18 cellular contexts compared by ENCODE assay signal in genomic region chr14:39217214-39217879, GRCh38. TPM values are rescaled to one million over a fixed set of nuclear protein-coding genes. Genes with fewer than 3 reads are reported as not detected.
DNase-seq lines count a peak whose midpoint lies in the region; ATAC-seq and TF ChIP-seq lines count a peak whose summit lies in the region.
"Had no signal": no experiment of that assay in that cellular context is flagged by ENCODE, and none has a peak within 500 bp of the region (broad histone marks: within the 10 kb centered on the region; RNA-seq: fewer than 3 reads in every experiment).

No MANE protein-coding gene starts in this region.

- no peak overlapping the region for H3K4me3 ChIP-seq in RWPE2 (ENCODE audit: severe bottlenecking)
- H3K4me3 ChIP-seq: HAP-1 had no signal

- in situ Hi-C loops in Caki2 (cut with HindIII; ENCODE audit: low pct_unique_long_range_greater_than_20kb, low sequenced_read_pairs) = no loop called here

- H3K27me3 ChIP-seq in RWPE2 (ENCODE audit: insufficient read depth, poor library complexity, severe bottlenecking) = no peaks in the 10 kb centered on the region
- H3K27me3 ChIP-seq in foreskin keratinocyte = no peaks in the 10 kb centered on the region
- H3K27me3 ChIP-seq: BE2C had no signal

- ATAC-seq in RWPE2 (ENCODE audit: low read depth) = peak; percentile 60
- ATAC-seq in foreskin keratinocyte = peak; percentile 73
- no peak for ATAC-seq in HG03135 (IDR thresholded peaks at IDR 0.05; ENCODE audit: unreplicated experiment)
- no peak for ATAC-seq in GM21423 (IDR thresholded peaks at IDR 0.05; ENCODE audit: unreplicated experiment)
- no peak for ATAC-seq in left lobe of liver
- ATAC-seq: sciatic nerve had no signal

- H3K4me1 ChIP-seq in RWPE2 (ENCODE audit: insufficient read depth, poor library complexity, severe bottlenecking) (peaks cover 26% of the 10 kb centered on the region), foreskin keratinocyte (peaks cover 20% of the 10 kb centered on the region)
- H3K4me1 ChIP-seq: BE2C, HAP-1 had no signal

- H3K9me3 ChIP-seq in RWPE2 (ENCODE audit: severe bottlenecking) = no peaks in the 10 kb centered on the region
- H3K9me3 ChIP-seq: BE2C, HAP-1, SK-N-SH had no signal

- H3K27ac ChIP-seq in RWPE2 (ENCODE audit: poor library complexity, severe bottlenecking) = peak overlapping the region; percentile 57
- peak overlapping the region; percentile 10 for H3K27ac ChIP-seq in foreskin keratinocyte

- no peaks in the 10 kb centered on the region for H3K36me3 ChIP-seq in RWPE2 (ENCODE audit: low read depth)
- H3K36me3 ChIP-seq: BE2C, HAP-1 had no signal

- TF ChIP-seq CTCF in RWPE2 (IDR thresholded peaks at IDR 0.05; ENCODE audit: poor library complexity, severe bottlenecking) = no peak
- no peak for TF ChIP-seq CTCF in foreskin keratinocyte (conservative IDR thresholded peaks at IDR 0.05)

- DNase-seq in Caki2 (ENCODE audit: low read depth) = peak; percentile 30
- DNase-seq in HT1080 (ENCODE audit: low read depth) = peak; percentile 63
- DNase-seq in RWPE2 (ENCODE audit: low spot score) = no peak
- DNase-seq in foreskin keratinocyte = no peak
- no peak for DNase-seq in left lobe of liver (ENCODE audit: low spot score)
- DNase-seq: activated T-cell treated with anti-CD3 and anti-CD28 coated beads for 4 hours; BE2C; GDM1; hippocampal formation; NCI-H1105 treated with DMSO at 0.1 percent for 48 hours; NCI-H2227 treated with DMSO at 0.1 percent for 48 hours; occipital lobe; SK-N-SH; stimulated activated CD4-positive, alpha-beta T cell treated with anti-CD3 and anti-CD28 coated beads, Interleukin-2, amount 100 ng/mL, for 24 hours had no signal

RNA-seq across cellular contexts. Expression of gene MIA2, which starts 16.4 kb away (rescaled TPM):
- 18.3 and 29.2 TPM in 2 replicates for total RNA-seq in Caki2 (2014; rRNA removed; shearing (Covaris generic); ENCODE audit: low replicate concordance)
- total RNA-seq in HT1080 (2014; rRNA removed; shearing (Covaris generic)) = 7.4 and 8.4 TPM in 2 replicates
- polyA plus RNA-seq in HT1080 (2015; cell fraction: cytosol; rRNA removed) = 14.0 and 15.8 TPM in 2 replicates
- 19.2 and 22.5 TPM in 2 replicates for polyA plus RNA-seq in HT1080 (2015; cell fraction: nucleus; rRNA removed)
- total RNA-seq in foreskin keratinocyte (15.4 and 17.5 TPM in 2 replicates), left lobe of liver (83.9 TPM)
- 13.0 and 14.4 TPM in 2 replicates for polyA plus RNA-seq in foreskin keratinocyte

RNA-seq across cellular contexts. Expression of gene PNN, which starts 42.3 kb away (rescaled TPM):
- 5.3 and 5.9 TPM in 2 replicates for total RNA-seq in Caki2 (2014; rRNA removed; shearing (Covaris generic); ENCODE audit: low replicate concordance)
- 31.2 and 33.0 TPM in 2 replicates for total RNA-seq in HT1080 (2014; rRNA removed; shearing (Covaris generic))
- polyA plus RNA-seq in HT1080 (2015; cell fraction: cytosol; rRNA removed) = 18.5 and 18.9 TPM in 2 replicates
- 57.4 and 75.3 TPM in 2 replicates for polyA plus RNA-seq in HT1080 (2015; cell fraction: nucleus; rRNA removed)
- total RNA-seq in foreskin keratinocyte = 33.5 and 48.7 TPM in 2 replicates
- polyA plus RNA-seq in foreskin keratinocyte = 21.3 and 28.5 TPM in 2 replicates
- total RNA-seq in left lobe of liver = 28.2 TPM

RNA-seq across cellular contexts. Expression of gene TRAPPC6B, which starts 47.2 kb away (rescaled TPM):
- 3.1 and 3.6 TPM in 2 replicates for total RNA-seq in Caki2 (2014; rRNA removed; shearing (Covaris generic); ENCODE audit: low replicate concordance)
- total RNA-seq in HT1080 (2014; rRNA removed; shearing (Covaris generic)) = 13.7 and 19.7 TPM in 2 replicates
- polyA plus RNA-seq in HT1080 (2015; cell fraction: cytosol; rRNA removed) = 20.3 and 30.8 TPM in 2 replicates
- polyA plus RNA-seq in HT1080 (2015; cell fraction: nucleus; rRNA removed) = 24.7 and 28.3 TPM in 2 replicates
- total RNA-seq in foreskin keratinocyte = 13.8 and 14.1 TPM in 2 replicates
- polyA plus RNA-seq in foreskin keratinocyte = 6.3 and 6.8 TPM in 2 replicates
- 14.4 TPM for total RNA-seq in left lobe of liver

Comparison
In these comparisons a context has a peak if more than half of its experiments do, and no peak if none do; other contexts are left out.
1. DNase-seq: peak in Caki2 (single experiment) and HT1080 (single experiment); none in RWPE2 (single experiment), foreskin keratinocyte (0 of 2) and left lobe of liver (single experiment).
2. ATAC-seq: peak in RWPE2 (single experiment) and foreskin keratinocyte (single experiment); none in HG03135 (single experiment), GM21423 (single experiment) and left lobe of liver (single experiment).